In the genomic region with DNA sequence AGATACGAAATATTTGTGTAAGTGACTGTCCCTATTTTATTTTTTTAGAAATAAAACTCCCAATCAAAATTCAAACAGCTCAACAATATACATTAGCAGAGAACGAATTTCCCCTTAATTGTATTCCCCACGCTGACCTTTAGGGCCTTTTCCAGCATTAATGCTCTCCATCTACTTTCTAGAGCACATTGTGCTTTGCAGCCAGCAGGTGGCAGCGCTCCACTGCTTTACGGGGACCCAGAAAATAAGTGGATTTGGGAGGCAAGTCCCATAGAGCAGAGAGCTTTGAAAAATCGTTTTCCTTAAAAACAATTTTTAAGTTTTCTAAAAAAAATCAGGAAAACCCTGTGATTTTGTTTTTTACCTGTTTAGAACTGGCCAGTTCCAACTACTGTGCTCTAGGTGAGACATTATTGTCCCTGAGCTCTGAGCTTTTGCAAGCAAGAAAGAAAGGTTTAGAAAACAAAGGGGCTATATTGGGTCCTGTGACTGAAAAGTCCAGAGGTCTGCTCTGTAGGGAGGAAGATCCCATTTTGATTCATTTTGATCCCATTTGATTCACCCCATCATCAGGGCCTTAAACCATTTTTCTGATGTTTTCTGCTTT, we compare ENCODE assay signal across 8 cellular contexts.
DNase-seq lines count a peak whose midpoint lies in the region; ATAC-seq and TF ChIP-seq lines count a peak whose summit lies in the region.

No MANE protein-coding gene starts in this region.

- H3K27me3 ChIP-seq in heart left ventricle, result peaks cover 0 to 8% (median 0%) of the 10 kb centered on the region in 9 donors

- peak in 3 of 4 donors; percentile 57 to 87 (median 80) for ATAC-seq in heart left ventricle
- ATAC-seq in GM21360 (IDR thresholded peaks at IDR 0.05; ENCODE audit: unreplicated experiment), result no peak

- peak; percentile 76 for DNase-seq in AG08395 (ENCODE audit: low spot score)
- peak; percentile 42 for DNase-seq in HPDE6-E6E7 (ENCODE audit: extremely low spot score)
- DNase-seq in NOMO-1 (lab: John Stamatoyannopoulos, UW; ENCODE audit: unreplicated experiment in 2 of 2), result peak; percentile 33 to 62
- peak; percentile 14 for DNase-seq in activated naive CD8-positive, alpha-beta T cell treated with anti-CD3 and anti-CD28 coated beads for 36 hours
- DNase-seq in heart left ventricle, result peak in 2 of 5 donors; percentile 27 to 32
- DNase-seq in retina, result peak; percentile 67

- H3K4me1 ChIP-seq in heart left ventricle, result no peaks in the 10 kb centered on the region

- no peak overlapping the region for H3K27ac Mint-ChIP-seq in activated naive CD8-positive, alpha-beta T cell treated with anti-CD3 and anti-CD28 coated beads for 36 hours

- TF ChIP-seq POLR2A in heart left ventricle (IDR thresholded peaks at IDR 0.05), result no peak

- H3K4me3 ChIP-seq in heart left ventricle, result no peak overlapping the region

- no peaks in the 10 kb centered on the region for H3K36me3 ChIP-seq in heart left ventricle

- intact Hi-C loops in heart left ventricle (cut with DNase I), result loop anchor here in 9 of 10 donors (2.0 to 10.0 kb wide), 11 partner anchors 116 to 1051 kb away; a partner anchor contains a TSS

- TF ChIP-seq CTCF in GM12872 (IDR thresholded peaks at IDR 0.05; ENCODE audit: insufficient read depth, low read depth, low read length), result peak; percentile 72
- peak; percentile 59 to 85 (median 72) for TF ChIP-seq CTCF in heart left ventricle (IDR thresholded peaks at IDR 0.05)

- H3K36me3 Mint-ChIP-seq in activated naive CD8-positive, alpha-beta T cell treated with anti-CD3 and anti-CD28 coated beads for 36 hours, result no peaks in the 10 kb centered on the region

- H3K9me3 ChIP-seq in heart left ventricle, result no peaks in the 10 kb centered on the region

- no peak overlapping the region for H3K27ac ChIP-seq in heart left ventricle

- no peaks in the 10 kb centered on the region for H3K4me1 Mint-ChIP-seq in activated naive CD8-positive, alpha-beta T cell treated with anti-CD3 and anti-CD28 coated beads for 36 hours

- 17 to 18% (median 18%) methylated on average over 6 of the region's 6 CpGs for WGBS in heart left ventricle, 4 donors

- H3K4me3 Mint-ChIP-seq in activated naive CD8-positive, alpha-beta T cell treated with anti-CD3 and anti-CD28 coated beads for 36 hours, result no peak overlapping the region

- no peaks in the 10 kb centered on the region for H3K9me3 Mint-ChIP-seq in activated naive CD8-positive, alpha-beta T cell treated with anti-CD3 and anti-CD28 coated beads for 36 hours

- no peaks in the 10 kb centered on the region for H3K27me3 Mint-ChIP-seq in activated naive CD8-positive, alpha-beta T cell treated with anti-CD3 and anti-CD28 coated beads for 36 hours
